In genomic region chr17:7912927-7913524, GRCh38 we compare ENCODE assay signal across 8 cellular contexts. TPM values are rescaled to one million over a fixed set of nuclear protein-coding genes. Genes with fewer than 3 reads are reported as not detected.
A peak's percentile ranks its signal among the peaks of the same experiment; 100 is the strongest.
DNase-seq lines count a peak whose midpoint lies in the region; ATAC-seq, FAIRE-seq and TF ChIP-seq lines count a peak whose summit lies in the region.

No MANE protein-coding gene starts in this region.

- no peak overlapping the region for H3K4me2 ChIP-seq in DOHH2 (ENCODE audit: low read length)

- H3K36me3 ChIP-seq in DOHH2 (ENCODE audit: control insufficient read depth, low read length) (peaks cover 55% of the 10 kb centered on the region), Panc1 (ENCODE audit: control insufficient read depth, insufficient read depth, low read length) (peaks cover 5% of the 10 kb centered on the region)

- H4K20me1 ChIP-seq in DOHH2 (ENCODE audit: control insufficient read depth, insufficient read depth, low read depth, low read length): no peaks in the 10 kb centered on the region

- H3K4me1 Mint-ChIP-seq in immature natural killer cell: peaks cover 25 to 32% of the 10 kb centered on the region in 2 donors

- H3F3A ChIP-seq in DOHH2 (ENCODE audit: control insufficient read depth, insufficient read depth): peaks cover 17% of the 10 kb centered on the region

- no peaks in the 10 kb centered on the region for H3K9me3 ChIP-seq in DOHH2 (ENCODE audit: control insufficient read depth, insufficient read depth, low read length)
- H3K9me3 ChIP-seq in Panc1 (ENCODE audit: control insufficient read depth, insufficient read depth, low read depth, low read length): no peaks in the 10 kb centered on the region

- H3K79me2 ChIP-seq in DOHH2 (ENCODE audit: control insufficient read depth, low read length): no peaks in the 10 kb centered on the region

- no peaks in the 10 kb centered on the region for H3K27me3 ChIP-seq in DOHH2 (ENCODE audit: control insufficient read depth, low read length)
- no peaks in the 10 kb centered on the region for H3K27me3 ChIP-seq in Panc1 (ENCODE audit: control insufficient read depth, insufficient read depth, low read length)

- H3K4me1 ChIP-seq in DOHH2 (ENCODE audit: control insufficient read depth, low read length) (peaks cover 37% of the 10 kb centered on the region), Panc1 (ENCODE audit: control insufficient read depth, insufficient read depth, low read length) (peaks cover 10% of the 10 kb centered on the region)

- CTCF ChIA-PET in Panc1 (lab: Charles Lee): interaction anchor here (0.6 to 1.2 kb wide), 8 partner anchors 60 to 129 kb away, joined by 3 to 5 read pairs (median 3); no protein-coding TSS in a partner anchor

- H3K9me2 ChIP-seq in DOHH2 (replicated peaks; ENCODE audit: control insufficient read depth, low read length): no peaks in the 10 kb centered on the region

- H3K27ac ChIP-seq in DOHH2 (ENCODE audit: low read depth, low read length) (peak overlapping the region; percentile 32), Panc1 (ENCODE audit: low read length) (no peak overlapping the region)

- POLR2A ChIA-PET in Panc1 (lab: Charles Lee): no interaction called here

- peak; percentile 73 for TF ChIP-seq CTCF in DOHH2 (IDR thresholded peaks at IDR 0.05; ENCODE audit: low read depth, low read length, poor library complexity, severe bottlenecking)
- TF ChIP-seq CTCF in Panc1 (IDR thresholded peaks at IDR 0.05): peak; percentile 84
- TF ChIP-seq CTCF in astrocyte of the spinal cord (IDR thresholded peaks at IDR 0.05; ENCODE audit: low read depth, low read length): peak; percentile 75

- peaks cover 11 to 23% (median 19%) of the 10 kb centered on the region in 3 donors for H3K36me3 Mint-ChIP-seq in immature natural killer cell

- H3K4me3 Mint-ChIP-seq in immature natural killer cell: peak overlapping the region in 2 of 5 donors; percentile 18 to 25

- H3K4me3 ChIP-seq in DOHH2 (ENCODE audit: low read length) (no peak overlapping the region), Panc1 (ENCODE audit: low read depth in 2 of 2, low read length in 2 of 2) (no peak overlapping the region), astrocyte of the spinal cord (ENCODE audit: low read depth, low read length) (no peak overlapping the region)

- BruUV-seq in Panc1 (replicated peaks; lab: Mats Ljungman, UMichigan): no TSS peak

- H3K27me3 Mint-ChIP-seq in immature natural killer cell (ENCODE audit: low read depth in 3 of 3): peaks cover 2 to 14% (median 4%) of the 10 kb centered on the region in 3 donors

- DNase-seq in HTR-8/SVneo (ENCODE audit: insufficient read length, low spot score) (peak; percentile 63), Panc1 (ENCODE audit: low read depth, low spot score) (peak; percentile 73), astrocyte of the spinal cord (ENCODE audit: low read depth, low spot score) (peak; percentile 73), immature natural killer cell (peak; percentile 62 to 68 (median 67))
- peak; percentile 30 for DNase-seq in stimulated activated naive CD4-positive, alpha-beta T cell treated with Interleukin-2 at 50 U/mL for 16 hours (lab: John Stamatoyannopoulos, UW)

- peak; percentile 4 for FAIRE-seq in HTR-8/SVneo (lab: Jason Lieb, UNC)

- intact Hi-C loops in Panc1 (cut with micrococcal nuclease; ENCODE audit: unreplicated experiment): loop anchor here (1.0 kb wide), 1 partner anchor 75 kb away; no protein-coding TSS in a partner anchor

- no peaks in the 10 kb centered on the region for H3K9me3 Mint-ChIP-seq in immature natural killer cell

- ATAC-seq in Panc1: no peak
- ATAC-seq in GM21825 (IDR thresholded peaks at IDR 0.05; ENCODE audit: unreplicated experiment): no peak
- no peak for ATAC-seq in HG02610 (IDR thresholded peaks at IDR 0.05; ENCODE audit: unreplicated experiment)

- in situ Hi-C loops in Panc1 (cut with HindIII; ENCODE audit: low pct_unique_long_range_greater_than_20kb, low sequenced_read_pairs) (no loop called here), astrocyte of the spinal cord (cut with HindIII; ENCODE audit: low sequenced_read_pairs) (no loop called here)

- peak overlapping the region; percentile 12 to 84 (median 72) for H3K27ac Mint-ChIP-seq in immature natural killer cell

RNA-seq across cellular contexts. Expression of gene RNF227, which starts 3.1 kb away (rescaled TPM):
- total RNA-seq in Panc1 (2021; ENCODE audit: unreplicated experiment): 2.6 TPM
- 3.6 TPM for polyA plus RNA-seq in Panc1 (2012; ENCODE audit: insufficient read length)
- polyA plus RNA-seq in immature natural killer cell: 1 to 10 TPM; 1.9 to 3.3 (median 2.7) TPM

RNA-seq across cellular contexts. Expression of gene KCNAB3, which starts 16.6 kb away (rescaled TPM):
- total RNA-seq in Panc1 (2021; ENCODE audit: unreplicated experiment): 3.5 TPM
- polyA plus RNA-seq in Panc1 (2012; ENCODE audit: insufficient read length): 1.2 TPM
- polyA plus RNA-seq in immature natural killer cell: under 1 TPM in 2 of 3 donors, not detected in 1; 0.15 to 0.26 TPM

RNA-seq across cellular contexts. Expression of gene TRAPPC1, which starts 18.7 kb away (rescaled TPM):
- 154 TPM for total RNA-seq in Panc1 (2021; ENCODE audit: unreplicated experiment)
- 244 TPM for polyA plus RNA-seq in Panc1 (2012; ENCODE audit: insufficient read length)
- 100 to 1,000 TPM; 233 to 379 (median 288) TPM for polyA plus RNA-seq in immature natural killer cell

RNA-seq across cellular contexts. Expression of gene CNTROB, which starts 19.0 kb away (rescaled TPM):
- 60.5 TPM for total RNA-seq in Panc1 (2021; ENCODE audit: unreplicated experiment)
- 38.4 TPM for polyA plus RNA-seq in Panc1 (2012; ENCODE audit: insufficient read length)
- 10 to 100 TPM in 1 of 3 donors, 1 to 10 TPM in 2; 1.8 to 14.4 (median 8.3) TPM for polyA plus RNA-seq in immature natural killer cell

RNA-seq across cellular contexts. Expression of gene CHD3, which starts 24.4 kb away (rescaled TPM):
- total RNA-seq in Panc1 (2021; ENCODE audit: unreplicated experiment): 84.6 TPM
- 113 TPM for polyA plus RNA-seq in Panc1 (2012; ENCODE audit: insufficient read length)
- polyA plus RNA-seq in immature natural killer cell: 10 to 100 TPM in 1 of 3 donors, 1 to 10 TPM in 1, under 1 TPM in 1; 0.72 to 19.6 (median 3.5) TPM
